ENCODE assay signal across 8 cellular contexts in the genomic region with DNA sequence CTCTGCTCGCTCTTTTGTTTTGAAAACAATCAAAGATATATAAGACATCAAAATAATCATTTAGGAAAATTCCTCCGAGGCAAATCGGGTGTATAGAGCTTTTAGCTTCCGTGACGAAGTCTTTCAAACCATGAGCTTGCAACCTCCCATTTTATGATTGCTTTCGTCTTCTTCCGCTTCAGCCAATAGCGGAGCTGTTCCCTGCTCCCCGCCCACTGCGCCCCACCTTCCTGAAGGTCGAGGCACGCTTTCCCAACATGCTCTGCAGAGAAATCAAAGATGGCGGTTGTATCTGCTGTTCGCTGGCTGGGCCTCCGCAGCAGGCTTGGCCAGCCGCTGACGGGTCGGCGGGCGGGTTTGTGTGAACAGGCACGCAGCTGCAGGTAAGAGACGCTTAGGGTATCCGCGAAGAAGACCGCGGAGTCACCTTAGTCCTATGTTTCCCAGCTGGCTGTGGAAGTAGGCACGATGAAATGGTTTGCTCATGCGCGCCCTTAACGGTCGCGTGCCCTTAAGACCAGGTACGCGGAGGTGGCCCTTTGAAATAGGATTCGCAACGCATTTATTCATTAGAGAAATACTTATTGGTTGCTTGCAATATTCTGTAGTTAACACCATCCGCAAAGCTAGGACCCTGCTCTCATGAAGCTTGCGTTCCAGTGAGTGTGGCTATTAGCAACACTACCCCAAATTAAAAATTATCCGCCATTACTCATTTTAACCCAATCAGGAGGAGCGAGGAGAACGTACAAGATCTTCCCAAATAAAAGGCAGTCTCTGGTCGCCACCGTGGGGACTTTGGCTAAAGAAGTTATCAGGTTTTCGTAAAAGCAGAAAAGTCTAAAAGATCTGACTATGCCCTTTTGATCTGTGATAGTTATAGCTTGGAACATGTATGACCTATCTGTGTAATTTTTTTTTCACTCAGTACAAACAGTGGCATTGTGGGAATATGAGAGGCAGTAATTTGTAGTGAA. TPM values are rescaled to one million over a fixed set of nuclear protein-coding genes. Genes with fewer than 3 reads are reported as not detected.
DNase-seq lines count a peak whose midpoint lies in the region; ATAC-seq and TF ChIP-seq lines count a peak whose summit lies in the region.

PTCD3 (plus strand) TSS at position 267 of the 977 bp plus-strand sequence; CDS start at position 280, 13 bp downstream.

- POLR2A ChIA-PET in AG04450 (lab: Yijun Ruan, JAX) (interaction anchor here (0.6 to 1.2 kb wide), 7 partner anchors 8 to 335 kb away, joined by 3 to 10 read pairs (median 3); partner anchors contain the start of genes IMMT and KDM3A), activated B cell treated with CpG ODN at 0.5 μM for 24 hours (lab: Charles Lee) (interaction anchor here (0.5 to 2.1 kb wide), 19 partner anchors 26 to 699 kb away, joined by 3 to 24 read pairs (median 5); partner anchors contain the start of genes IMMT, KDM3A, MAT2A and MRPL35)

- intact Hi-C loops in activated B cell treated with CpG ODN at 0.5 μM for 24 hours (cut with micrococcal nuclease) = loop anchor here (1.0 to 10.0 kb wide), 7 partner anchors 89 to 691 kb away; partner anchors contain the start of genes CAPG, IMMT, KDM3A and RNF103
- intact Hi-C loops in spleen (cut with DNase I; ENCODE audit: low total_unique reads) = no loop called here

- H3K4me1 ChIP-seq in spleen = peaks cover 22 to 58% (median 47%) of the 10 kb centered on the region in 6 donors

- H3K27ac ChIP-seq in AG04450 (ENCODE audit: low read depth, low read length) (peak within 1 kb of the TSS; percentile 69), caudate nucleus (ENCODE audit: low read depth, low read length) (peak within 1 kb of the TSS; percentile 96), spleen (peak within 1 kb of the TSS; percentile 62 to 90 (median 85))

- H3K9me3 ChIP-seq in AG04450 (ENCODE audit: control insufficient read depth, insufficient read depth, low read length) (peaks cover 2% of the 10 kb centered on the region; the same call in 1 of the 2 replicates), spleen (no peaks in the 10 kb centered on the region)

- WGBS in spleen, 5 donors = 0 to 1% (median 0%) methylated on average over 35 to 44 of the region's 44 CpGs

- TF ChIP-seq POLR2A in spleen (IDR thresholded peaks at IDR 0.05) = no peak

- H3K27ac Mint-ChIP-seq in activated B cell treated with CpG ODN at 0.5 μM for 24 hours (peak within 1 kb of the TSS; percentile 100), immature natural killer cell (peak within 1 kb of the TSS; percentile 94 to 99 (median 98))

- peaks cover 64% of the 10 kb centered on the region for H3K36me3 Mint-ChIP-seq in activated B cell treated with CpG ODN at 0.5 μM for 24 hours (ENCODE audit: low read depth)
- peaks cover 7 to 30% (median 9%) of the 10 kb centered on the region in 3 donors for H3K36me3 Mint-ChIP-seq in immature natural killer cell

- no peaks in the 10 kb centered on the region for H3K27me3 Mint-ChIP-seq in activated B cell treated with CpG ODN at 0.5 μM for 24 hours
- H3K27me3 Mint-ChIP-seq in immature natural killer cell (ENCODE audit: low read depth in 3 of 3) = peaks cover 2 to 5% (median 2%) of the 10 kb centered on the region in 3 donors

- peak within 1 kb of the TSS; percentile 99 for H3K4me3 Mint-ChIP-seq in activated B cell treated with CpG ODN at 0.5 μM for 24 hours
- H3K4me3 Mint-ChIP-seq in immature natural killer cell = peak within 1 kb of the TSS; percentile 93 to 97 (median 93)

- TF ChIP-seq CTCF in AG04450 (IDR thresholded peaks at IDR 0.05; ENCODE audit: low read depth, low read length) = no peak
- no peak for TF ChIP-seq CTCF in activated B cell treated with CpG ODN at 0.5 μM for 24 hours (IDR thresholded peaks at IDR 0.05)
- peak in 1 of 11 experiments; percentile 32 for TF ChIP-seq CTCF in spleen (IDR thresholded peaks at IDR 0.05 in 8 of 11, conservative IDR thresholded peaks at IDR 0.05 in 3 of 11)

- H3K9me3 Mint-ChIP-seq in activated B cell treated with CpG ODN at 0.5 μM for 24 hours (no peaks in the 10 kb centered on the region), immature natural killer cell (no peaks in the 10 kb centered on the region)

- DNase-seq in AG04450 (ENCODE audit: low read depth, low spot score) = peak; percentile 81
- peak; percentile 96 for DNase-seq in NCI-H345 (lab: John Stamatoyannopoulos, UW)
- peak; percentile 80 for DNase-seq in activated B cell treated with CpG ODN at 0.5 μM for 24 hours
- peak; percentile 56 to 97 (median 90) for DNase-seq in caudate nucleus (lab: John Stamatoyannopoulos, UW)
- DNase-seq in immature natural killer cell = peak; percentile 91
- DNase-seq in spleen = peak; percentile 98

- H3K36me3 ChIP-seq in spleen = peaks cover 0 to 58% (median 22%) of the 10 kb centered on the region in 6 donors

- peak within 1 kb of the TSS; percentile 93 for H3K4me3 ChIP-seq in AG04450 (ENCODE audit: low read depth, low read length)
- H3K4me3 ChIP-seq in spleen = peak within 1 kb of the TSS; percentile 88 to 99 (median 97)

- H3K27me3 ChIP-seq in AG04450 (ENCODE audit: control insufficient read depth, insufficient read depth, low read length) = no peaks in the 10 kb centered on the region
- H3K27me3 ChIP-seq in spleen (replicated peaks in 1 of 7) = no peaks in the 10 kb centered on the region

- ATAC-seq in GM18909 (IDR thresholded peaks at IDR 0.05; ENCODE audit: poor library complexity, unreplicated experiment) (peak; percentile 91), HG03175 (IDR thresholded peaks at IDR 0.05; ENCODE audit: unreplicated experiment) (peak; percentile 92), activated B cell treated with CpG ODN at 0.5 μM for 24 hours (ENCODE audit: low read depth) (peak; percentile 92)

- CTCF ChIA-PET in AG04450 (lab: Charles Lee) = interaction anchor here (0.7 to 1.4 kb wide), 3 partner anchors 18 to 279 kb away, joined by 3 to 5 read pairs (median 5); no protein-coding TSS in a partner anchor
- CTCF ChIA-PET in activated B cell treated with CpG ODN at 0.5 μM for 24 hours (lab: Charles Lee) = interaction anchor here (0.7 to 1.8 kb wide), 5 partner anchors 26 to 357 kb away, joined by 3 to 8 read pairs (median 5); partner anchors contain the start of gene ST3GAL5

- H3K4me1 Mint-ChIP-seq in activated B cell treated with CpG ODN at 0.5 μM for 24 hours (peaks cover 53% of the 10 kb centered on the region), immature natural killer cell (peaks cover 54 to 82% of the 10 kb centered on the region in 2 donors)

RNA-seq across cellular contexts. Expression of gene PTCD3, which starts in this region (rescaled TPM):
- 71.8 and 90.2 TPM in 2 replicates for polyA plus RNA-seq in AG04450 (2011; rRNA removed)
- polyA minus RNA-seq in AG04450 (2011; rRNA and poly(A)+ RNA removed) = 47.1 and 103 TPM in 2 replicates
- total RNA-seq in activated B cell treated with CpG ODN at 0.5 μM for 24 hours = 135 and 148 TPM in 2 replicates
- polyA plus RNA-seq in immature natural killer cell = 10 to 100 TPM; 15.9 to 28.8 (median 24.0) TPM
- 100 to 1,000 TPM in 5 of 7 donors, 10 to 100 TPM in 2; 83.8 to 126 (median 104) TPM for total RNA-seq in spleen
- 10 to 100 TPM; 29.8 to 36.7 (median 34.8) TPM for polyA plus RNA-seq in spleen

Comparison
In these comparisons a context has a peak if more than half of its experiments do, and no peak if none do; other contexts are left out.
1. Peak in every context shown above with its lines: DNase-seq, ATAC-seq, H3K4me3 ChIP-seq and H3K27ac ChIP-seq.